Comparison of ENCODE assay signal across 2 cellular contexts in the genomic region with DNA sequence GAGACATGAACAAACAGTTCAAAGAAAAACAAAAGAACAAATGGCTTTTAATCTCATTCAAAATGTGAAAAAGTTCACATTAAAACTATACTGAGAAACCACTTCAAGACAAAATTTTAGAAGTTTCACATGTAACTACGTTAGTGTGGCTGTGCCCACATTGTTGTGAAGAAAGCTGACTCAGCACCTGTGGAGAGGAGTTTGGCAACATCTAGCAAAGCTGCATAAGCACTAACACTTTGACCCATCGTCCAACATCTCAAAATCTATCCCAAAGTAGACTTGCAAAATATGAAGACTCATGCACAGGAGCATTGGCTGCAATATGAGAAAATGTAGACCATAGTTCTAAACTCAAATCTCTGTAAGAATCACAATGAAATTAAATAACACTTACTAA.
TF ChIP-seq lines count a peak whose summit lies in the region.

No MANE protein-coding gene starts in this region.

TF ChIP-seq in IMR-90, 13 proteins besides CTCF, POLR2A, EP300 and RAD21:
- TF ChIP-seq MAFK (IDR thresholded peaks at IDR 0.05; ENCODE audit: low read depth, low read length) = peak; percentile 68

TF ChIP-seq in K562, 482 proteins besides CTCF, POLR2A, EP300 and RAD21:
- TF ChIP-seq MAFG (tag; conservative IDR thresholded peaks at IDR 0.05) (peak; percentile 63), MAFK (IDR thresholded peaks at IDR 0.05; ENCODE audit: low read length) (peak; percentile 63), MAFF (IDR thresholded peaks at IDR 0.05; ENCODE audit: low read length) (peak; percentile 66), C11orf30 (IDR thresholded peaks at IDR 0.05; ENCODE audit: low read depth) (peak; percentile 79), ZNF316 (IDR thresholded peaks at IDR 0.05) (peak; percentile 75)
